ENCODE assay signal across 19 cellular contexts in the genomic region with DNA sequence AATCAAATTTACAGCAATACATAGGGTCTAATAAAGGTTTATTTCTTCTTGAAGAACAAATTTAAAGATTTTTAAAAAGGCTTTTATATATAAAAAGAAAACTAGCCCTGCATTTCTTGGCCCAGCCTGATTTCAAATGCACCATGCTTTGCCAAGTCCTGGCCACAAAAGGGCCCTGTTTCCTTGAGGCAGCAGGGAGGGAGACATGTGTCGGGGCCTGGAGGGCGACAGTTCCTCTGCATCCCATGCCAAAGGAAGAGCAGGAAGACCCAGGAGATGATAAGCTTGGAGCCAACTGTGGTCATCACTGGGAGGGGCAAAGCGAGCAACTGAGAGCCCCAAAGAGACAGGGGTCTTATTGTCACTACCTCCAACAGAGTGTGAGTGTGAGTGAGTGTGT.
DNase-seq lines count a peak whose midpoint lies in the region; TF ChIP-seq lines count a peak whose summit lies in the region.
"Had no signal": no experiment of that assay in that cellular context is flagged by ENCODE, and none has a peak within 500 bp of the region (broad histone marks: within the 10 kb centered on the region; RNA-seq: fewer than 3 reads in every experiment).

No MANE protein-coding gene starts in this region.

- H3K36me3 ChIP-seq in esophagus muscularis mucosa, result no peaks in the 10 kb centered on the region
- H3K36me3 ChIP-seq: BLaER1 had no signal

- WGBS in esophagus muscularis mucosa, result 53% methylated on average over 3 of the region's 3 CpGs

- in situ Hi-C loops in GM13976 (cut with MboI; ENCODE audit: low sequenced_read_pairs, unreplicated experiment), result no loop called here

- H3K9me3 ChIP-seq in esophagus muscularis mucosa, result no peaks in the 10 kb centered on the region
- H3K9me3 ChIP-seq: A549, BLaER1 had no signal

- no peak overlapping the region for H3K4me3 ChIP-seq in esophagus muscularis mucosa
- H3K4me3 ChIP-seq: A549, BLaER1 had no signal

- no peak for TF ChIP-seq POLR2A in esophagus muscularis mucosa (IDR thresholded peaks at IDR 0.05; ENCODE audit: low read depth)

- H3K4me1 ChIP-seq in esophagus muscularis mucosa, result peaks cover 0 to 5% (median 0%) of the 10 kb centered on the region in 4 donors
- H3K4me1 ChIP-seq: A549, BLaER1 had no signal

- intact Hi-C loops in esophagus muscularis mucosa (cut with DNase I), result no loop called here

- no peak for TF ChIP-seq EP300 in esophagus muscularis mucosa (IDR thresholded peaks at IDR 0.05)

- TF ChIP-seq CTCF in esophagus muscularis mucosa (IDR thresholded peaks at IDR 0.05) (no peak), GM13976 (IDR thresholded peaks at IDR 0.05; ENCODE audit: borderline replicate concordance, control extremely low read depth, extremely low read depth, insufficient read depth, missing control alignments) (no peak)

- no peak overlapping the region for H3K27ac ChIP-seq in esophagus muscularis mucosa (replicated peaks in 1 of 4)
- H3K27ac ChIP-seq: 22Rv1, A549, BLaER1, HL-60, KMS-11 had no signal

- DNase-seq in Ammon's horn (ENCODE audit: low spot score) (peak; percentile 65), esophagus muscularis mucosa (ENCODE audit: extremely low spot score) (peak; percentile 55), medulla oblongata (ENCODE audit: extremely low spot score) (peak; percentile 60), pons (ENCODE audit: low spot score) (peak; percentile 75), GM13976 (ENCODE audit: low spot score) (no peak), NCI-H82 treated with DMSO at 0.1 percent for 48 hours (lab: John Stamatoyannopoulos, UW; ENCODE audit: unreplicated experiment) (no peak), COLO668 (lab: John Stamatoyannopoulos, UW; ENCODE audit: unreplicated experiment) (no peak)
- DNase-seq: AML-193; Calu3; CD4-positive, alpha-beta memory T cell; DMS79 treated with DMSO at 0.1 percent for 48 hours; GF-D8; GOT3; H9 had no signal

- peaks cover 0 to 5% (median 0%) of the 10 kb centered on the region in 4 donors for H3K27me3 ChIP-seq in esophagus muscularis mucosa
- H3K27me3 ChIP-seq: BLaER1 had no signal

Comparison
In these comparisons a context has a peak if more than half of its experiments do, and no peak if none do; other contexts are left out.
1. DNase-seq: peak in Ammon's horn (single experiment), esophagus muscularis mucosa (single experiment), medulla oblongata (single experiment) and pons (single experiment); none in GM13976 (single experiment), NCI-H82 treated with DMSO at 0.1 percent for 48 hours (single experiment) and COLO668 (single experiment).